In genomic region chr6:157579467-157580031, GRCh38 we compare ENCODE assay signal across 18 cellular contexts.
DNase-seq lines count a peak whose midpoint lies in the region; ATAC-seq and TF ChIP-seq lines count a peak whose summit lies in the region.
"Had no signal": no experiment of that assay in that cellular context is flagged by ENCODE, and none has a peak within 500 bp of the region (broad histone marks: within the 10 kb centered on the region; RNA-seq: fewer than 3 reads in every experiment).

No MANE protein-coding gene starts in this region.

- TF ChIP-seq EP300 in sigmoid colon (IDR thresholded peaks at IDR 0.05): no peak

- CTCF ChIA-PET in A673 (lab: Charles Lee): no interaction called here

- DNase-seq in heart right ventricle (no peak), Right ventricle myocardium inferior (ENCODE audit: missing footprints) (no peak), colonic mucosa (peak; percentile 25), left lobe of liver (ENCODE audit: low spot score) (no peak), sigmoid colon (no peak), activated T-cell treated with anti-CD3 and anti-CD28 coated beads for 4 hours (no peak), A673 (ENCODE audit: low spot score) (no peak)
- DNase-seq: ACHN; activated naive CD4-positive, alpha-beta T cell treated with anti-CD3 and anti-CD28 coated beads, Interleukin-2, amount 10 ng/mL, durations not matched to agents 7 days and 5 days; effector memory CD8-positive, alpha-beta T cell; NCI-H146; NCI-H524 treated with DMSO at 0.1 percent for 48 hours; retina; stimulated activated CD4-positive, alpha-beta T cell treated with anti-CD3 and anti-CD28 coated beads, Interleukin-4, amount 100 ng/mL, for 1 hour; T-cell; upper lobe of right lung had no signal

- ATAC-seq in heart right ventricle (peak in 6 of 8 donors; percentile 44 to 81 (median 61)), Right ventricle myocardium inferior (no peak), left lobe of liver (peak; percentile 52), HG03135 (IDR thresholded peaks at IDR 0.05; ENCODE audit: unreplicated experiment) (no peak)
- ATAC-seq: activated CD4-positive, CD25-positive, alpha-beta regulatory T cell treated with anti-CD3 and anti-CD28 coated beads, Interleukin-2, amount 50 U/mL, for 24 hours; effector memory CD8-positive, alpha-beta T cell; T-cell; upper lobe of right lung had no signal

- WGBS in heart right ventricle, 2 donors: 46 to 67% methylated on average over 3 of the region's 3 CpGs
- WGBS in sigmoid colon, 2 donors: 17 to 59% methylated on average over 3 of the region's 3 CpGs

- peaks cover 0 to 11% (median 0%) of the 10 kb centered on the region in 11 donors for H3K9me3 ChIP-seq in heart right ventricle
- H3K9me3 ChIP-seq in colonic mucosa: no peaks in the 10 kb centered on the region
- H3K9me3 ChIP-seq in sigmoid colon: no peaks in the 10 kb centered on the region
- H3K9me3 ChIP-seq in A673 (ENCODE audit: low read depth, low read length, poor library complexity, severe bottlenecking): no peaks in the 10 kb centered on the region
- H3K9me3 ChIP-seq: upper lobe of right lung had no signal

- peak overlapping the region in 3 of 10 donors; percentile 38 to 58 (median 42) for H3K27ac ChIP-seq in heart right ventricle
- H3K27ac ChIP-seq in colonic mucosa: peak overlapping the region; percentile 29
- H3K27ac ChIP-seq in sigmoid colon: no peak overlapping the region
- H3K27ac ChIP-seq in A673 (ENCODE audit: low read depth, low read length, poor library complexity, severe bottlenecking): no peak overlapping the region
- H3K27ac ChIP-seq: upper lobe of right lung had no signal

- H3K4me3 ChIP-seq in heart right ventricle: no peak overlapping the region
- no peak overlapping the region for H3K4me3 ChIP-seq in colonic mucosa
- no peak overlapping the region for H3K4me3 ChIP-seq in sigmoid colon
- no peak overlapping the region for H3K4me3 ChIP-seq in A673 (ENCODE audit: low read depth, low read length, poor library complexity, severe bottlenecking)
- H3K4me3 ChIP-seq: upper lobe of right lung had no signal

- no peak for TF ChIP-seq POLR2A in sigmoid colon (IDR thresholded peaks at IDR 0.05)

- H3K9ac ChIP-seq in colonic mucosa (ENCODE audit: low read depth in 2 of 2, low read length in 2 of 2): no peak overlapping the region

- POLR2A ChIA-PET in A673 (lab: Charles Lee; ENCODE audit: low non-redundant PET): no interaction called here

- intact Hi-C loops in heart right ventricle (cut with DNase I): loop anchor here in 1 of 10 donors (10.0 kb wide), 1 partner anchor 265 kb away; no protein-coding TSS in a partner anchor
- intact Hi-C loops in Right ventricle myocardium inferior (cut with DNase I): loop anchor here (10.0 kb wide), 1 partner anchor 75 kb away; no protein-coding TSS in a partner anchor
- intact Hi-C loops in colonic mucosa (cut with DNase I): no loop called here
- intact Hi-C loops in sigmoid colon (cut with DNase I): no loop called here
- intact Hi-C loops in A673 (cut with micrococcal nuclease; ENCODE audit: unreplicated experiment): no loop called here

- TF ChIP-seq CTCF in heart right ventricle (IDR thresholded peaks at IDR 0.05): no peak
- TF ChIP-seq CTCF in colonic mucosa (IDR thresholded peaks at IDR 0.05): no peak
- no peak for TF ChIP-seq CTCF in sigmoid colon (IDR thresholded peaks at IDR 0.05)
- no peak for TF ChIP-seq CTCF in A673 (conservative IDR thresholded peaks at IDR 0.05; ENCODE audit: low read depth, low read length)

- no TSS peak for BruUV-seq in A673 (replicated peaks; lab: Mats Ljungman, UMichigan)

- H3K4me1 ChIP-seq in heart right ventricle (peaks cover 0 to 30% (median 10%) of the 10 kb centered on the region in 9 donors), colonic mucosa (no peaks in the 10 kb centered on the region), sigmoid colon (no peaks in the 10 kb centered on the region), A673 (ENCODE audit: insufficient read depth, low read length, poor library complexity, severe bottlenecking) (no peaks in the 10 kb centered on the region)
- H3K4me1 ChIP-seq: upper lobe of right lung had no signal

- H3K27me3 ChIP-seq in heart right ventricle: no peaks in the 10 kb centered on the region
- no peaks in the 10 kb centered on the region for H3K27me3 ChIP-seq in colonic mucosa
- no peaks in the 10 kb centered on the region for H3K27me3 ChIP-seq in sigmoid colon
- no peaks in the 10 kb centered on the region for H3K27me3 ChIP-seq in A673 (replicated peaks; ENCODE audit: insufficient read depth, low read depth, low read length, poor library complexity)
- H3K27me3 ChIP-seq: upper lobe of right lung had no signal

- H3K36me3 ChIP-seq in heart right ventricle: no peaks in the 10 kb centered on the region
- H3K36me3 ChIP-seq in colonic mucosa: no peaks in the 10 kb centered on the region
- no peaks in the 10 kb centered on the region for H3K36me3 ChIP-seq in sigmoid colon
- no peaks in the 10 kb centered on the region for H3K36me3 ChIP-seq in A673 (ENCODE audit: insufficient read depth, low read length, poor library complexity, severe bottlenecking)
- H3K36me3 ChIP-seq: upper lobe of right lung had no signal

Comparison
In these comparisons a context has a peak if more than half of its experiments do, and no peak if none do; other contexts are left out.
1. ATAC-seq: peak in heart right ventricle (6 of 8) and left lobe of liver (single experiment); none in Right ventricle myocardium inferior (single experiment) and HG03135 (single experiment).